Comparison of ENCODE assay signal across 23 cellular contexts in genomic region chr7:131774419-131775220, GRCh38.
DNase-seq lines count a peak whose midpoint lies in the region; ATAC-seq and TF ChIP-seq lines count a peak whose summit lies in the region.
"Had no signal": no experiment of that assay in that cellular context is flagged by ENCODE, and none has a peak within 500 bp of the region (broad histone marks: within the 10 kb centered on the region; RNA-seq: fewer than 3 reads in every experiment).

No MANE protein-coding gene starts in this region.

- ATAC-seq in GM19397 (IDR thresholded peaks at IDR 0.05; ENCODE audit: unreplicated experiment): no peak
- ATAC-seq in GM19467 (IDR thresholded peaks at IDR 0.05; ENCODE audit: unreplicated experiment): no peak
- ATAC-seq: CD8-positive, alpha-beta T cell; gastrocnemius medialis; left colon; mucosa of descending colon had no signal

- no peak overlapping the region for H3K23ac ChIP-seq in neuronal stem cell (ENCODE audit: low read depth, low read length, poor library complexity)

- H3K9me3 ChIP-seq in HEK293 (ENCODE audit: control insufficient read depth, insufficient read depth, low read depth, low read length) (no peaks in the 10 kb centered on the region), iPS DF 6.9 (ENCODE audit: control insufficient read depth, insufficient read depth, low read length) (no peaks in the 10 kb centered on the region), neuronal stem cell (replicated peaks in 1 of 2; ENCODE audit: control insufficient read depth in 2 of 2, insufficient read depth in 1 of 2, low read depth in 1 of 2, low read length in 2 of 2) (no peaks in the 10 kb centered on the region)
- H3K9me3 ChIP-seq: gastrocnemius medialis, mucosa of descending colon, stomach, upper lobe of left lung had no signal

- H3K4me1 ChIP-seq in HEK293 (ENCODE audit: control insufficient read depth, insufficient read depth, low read length) (no peaks in the 10 kb centered on the region), iPS DF 6.9 (ENCODE audit: control insufficient read depth, insufficient read depth, low read length) (peaks cover 2% of the 10 kb centered on the region; the same call in 1 of the 2 replicates), neuronal stem cell (ENCODE audit: control insufficient read depth in 2 of 2, insufficient read depth in 1 of 2, low read depth in 1 of 2, low read length in 2 of 2) (peaks cover 0 to 1% of the 10 kb centered on the region in 2 donors)
- H3K4me1 ChIP-seq: gastrocnemius medialis, stomach, upper lobe of left lung had no signal

- no peak overlapping the region for H3K4me2 ChIP-seq in neuronal stem cell (ENCODE audit: insufficient read depth, low read length, poor library complexity, severe bottlenecking)
- H3K4me2 ChIP-seq: PC-9 had no signal

- H3K18ac ChIP-seq in neuronal stem cell (ENCODE audit: low read length): peak overlapping the region; percentile 88

- no peak for TF ChIP-seq CTCF in HEK293 (tag by site-specific recombination; IDR thresholded peaks at IDR 0.05)

- CTCF ChIA-PET in HEK293 (lab: Yijun Ruan, JAX): interaction anchor here (1.3 to 1.9 kb wide), 2 partner anchors 21 to 83 kb away, joined by 5 to 7 read pairs; no protein-coding TSS in a partner anchor

- H2BK12ac ChIP-seq in neuronal stem cell (ENCODE audit: low read length): no peak overlapping the region

- H3K79me1 ChIP-seq in neuronal stem cell (ENCODE audit: low read depth, low read length): no peaks in the 10 kb centered on the region

- POLR2A ChIA-PET in HEK293 (lab: Yijun Ruan, JAX): no interaction called here

- H3K4me3 ChIP-seq in HEK293 (ENCODE audit: low read depth, low read length) (no peak overlapping the region), iPS DF 6.9 (ENCODE audit: low read length) (no peak overlapping the region), neuronal stem cell (ENCODE audit: low read length in 2 of 2) (no peak overlapping the region)
- H3K4me3 ChIP-seq: gastrocnemius medialis, mucosa of descending colon, PC-9, stomach, upper lobe of left lung had no signal

- no peaks in the 10 kb centered on the region for H3K36me3 ChIP-seq in HEK293 (ENCODE audit: control insufficient read depth in 2 of 2, insufficient read depth in 1 of 2, low read length in 2 of 2)
- H3K36me3 ChIP-seq in iPS DF 6.9 (ENCODE audit: control insufficient read depth, insufficient read depth, low read length): no peaks in the 10 kb centered on the region
- no peaks in the 10 kb centered on the region for H3K36me3 ChIP-seq in neuronal stem cell (replicated peaks in 1 of 2; ENCODE audit: control insufficient read depth in 2 of 2, insufficient read depth in 2 of 2, low read length in 2 of 2)
- H3K36me3 ChIP-seq: gastrocnemius medialis, stomach, upper lobe of left lung had no signal

- H2BK15ac ChIP-seq in neuronal stem cell (ENCODE audit: low read length): no peak overlapping the region

- H3K27me3 ChIP-seq in iPS DF 6.9 (ENCODE audit: control insufficient read depth, insufficient read depth, low read length) (no peaks in the 10 kb centered on the region), neuronal stem cell (ENCODE audit: control insufficient read depth in 3 of 3, insufficient read depth in 3 of 3, low read depth in 1 of 3, low read length in 3 of 3) (no peaks in the 10 kb centered on the region)
- H3K27me3 ChIP-seq: gastrocnemius medialis, upper lobe of left lung had no signal

- no peak overlapping the region for H2BK5ac ChIP-seq in neuronal stem cell (ENCODE audit: low read length)

- H3K4ac ChIP-seq in neuronal stem cell (ENCODE audit: low read length): no peak overlapping the region

- H2BK120ac ChIP-seq in neuronal stem cell (ENCODE audit: low read depth, low read length): no peak overlapping the region

- H2AFZ ChIP-seq in neuronal stem cell (ENCODE audit: low read length): peak overlapping the region; percentile 54
- H2AFZ ChIP-seq: PC-9 had no signal

- H3K14ac ChIP-seq in neuronal stem cell (ENCODE audit: low read length): no peak overlapping the region

- H3K9ac ChIP-seq in neuronal stem cell (ENCODE audit: low read depth, low read length, poor library complexity): no peak overlapping the region

- peak; percentile 1 for DNase-seq in astrocyte of the hippocampus (ENCODE audit: low read depth, low spot score)
- peak; percentile 13 for DNase-seq in iPS DF 6.9 (ENCODE audit: low read depth, low spot score)
- DNase-seq in neuronal stem cell (ENCODE audit: low spot score): no peak
- DNase-seq in DMS153 (lab: John Stamatoyannopoulos, UW): no peak
- DNase-seq: activated CD4-positive, alpha-beta T cell treated with anti-CD3 and anti-CD28 coated beads, Interleukin-2, amount 10 ng/mL, durations not matched to agents 24 days and 14 days; activated CD8-positive, alpha-beta memory T cell treated with anti-CD3 and anti-CD28 coated beads, Interleukin-2, amount 50 U/mL, for 4 hours; activated effector memory CD4-positive, alpha-beta T cell treated with anti-CD3 and anti-CD28 coated beads, Interleukin-2, amount 50 U/mL, for 16 hours; amniotic stem cell; CD8-positive, alpha-beta T cell; central memory CD4-positive, alpha-beta T cell; DMS53; gastrocnemius medialis; left colon; mucosa of descending colon; NCI-H345; nucleus accumbens; PC-9; stimulated activated CD4-positive, alpha-beta T cell treated with anti-CD3 and anti-CD28 coated beads, Interleukin-4, amount 100 ng/mL, for 1 hour; stomach; upper lobe of left lung had no signal

- no peak overlapping the region for H4K8ac ChIP-seq in neuronal stem cell (ENCODE audit: low read depth, low read length)

- H4K91ac ChIP-seq in neuronal stem cell (ENCODE audit: low read depth, low read length, poor library complexity): no peak overlapping the region

- WGBS in iPS DF 6.9 (ENCODE audit: insufficient coverage, insufficient read length): no CpG with 5 or more reads among the region's 10 CpGs
- WGBS in neuronal stem cell (ENCODE audit: extremely low coverage in 2 of 2, insufficient read length in 2 of 2, insufficient replicate concordance in 1 of 2), 2 donors: no CpG with 5 or more reads among the region's 10 CpGs

- H3K27ac ChIP-seq in HEK293 (ENCODE audit: extremely low read depth, low read depth, low read length): no peak overlapping the region
- H3K27ac ChIP-seq in iPS DF 6.9 (ENCODE audit: low read length): no peak overlapping the region
- no peak overlapping the region for H3K27ac ChIP-seq in neuronal stem cell (replicated peaks; ENCODE audit: low read length)
- H3K27ac ChIP-seq: gastrocnemius medialis, PC-9, stomach, upper lobe of left lung had no signal

- H2AK5ac ChIP-seq in neuronal stem cell (ENCODE audit: low read depth, low read length): no peak overlapping the region

TF ChIP-seq in HEK293, 187 proteins besides CTCF, POLR2A, EP300 and RAD21:
- TF ChIP-seq ZNF549 (tag by site-specific recombination; IDR thresholded peaks at IDR 0.05) (no peak), TRIM28 (IDR thresholded peaks at IDR 0.05; ENCODE audit: borderline replicate concordance, low read length) (peak; percentile 91; the same call in 1 of the 2 replicates), ELK4 (IDR thresholded peaks at IDR 0.05; ENCODE audit: borderline replicate concordance, low read depth, low read length) (no peak), ZIC2 (tag by site-specific recombination; IDR thresholded peaks at IDR 0.05) (no peak), ZNF585B (tag by site-specific recombination; IDR thresholded peaks at IDR 0.05) (no peak), ZFHX2 (tag by site-specific recombination; conservative IDR thresholded peaks at IDR 0.05) (0 out of 2 replicates have a peak, but pooled peaks have one; percentile 33), ZNF138 (tag by site-specific recombination; IDR thresholded peaks at IDR 0.05; ENCODE audit: borderline replicate concordance) (no peak), ZSCAN5A (tag by site-specific recombination; IDR thresholded peaks at IDR 0.05) (no peak)

Comparison
In these comparisons a context has a peak if more than half of its experiments do, and no peak if none do; other contexts are left out.
1. DNase-seq: peak in astrocyte of the hippocampus (single experiment) and iPS DF 6.9 (single experiment); none in neuronal stem cell (single experiment) and DMS153 (single experiment).